14 cellular contexts compared by ENCODE assay signal in genomic region chr15:81189583-81190283, GRCh38. TPM values are rescaled to one million over a fixed set of nuclear protein-coding genes. Genes with fewer than 3 reads are reported as not detected.
DNase-seq lines count a peak whose midpoint lies in the region; TF ChIP-seq lines count a peak whose summit lies in the region.
"Had no signal": no experiment of that assay in that cellular context is flagged by ENCODE, and none has a peak within 500 bp of the region (broad histone marks: within the 10 kb centered on the region; RNA-seq: fewer than 3 reads in every experiment).

No MANE protein-coding gene starts in this region.

- H4K20me1 ChIP-seq in GM23248 (ENCODE audit: insufficient read depth) = no peaks in the 10 kb centered on the region
- no peaks in the 10 kb centered on the region for H4K20me1 ChIP-seq in SK-N-SH (ENCODE audit: insufficient read depth)

- H3K79me2 ChIP-seq in GM23248 (ENCODE audit: insufficient read depth) (no peaks in the 10 kb centered on the region), SK-N-SH (ENCODE audit: insufficient read depth) (no peaks in the 10 kb centered on the region)

- 0 to 2% methylated on average over 11 of the region's 11 CpGs for WGBS in GM23248 (ENCODE audit: low coverage in 1 of 2, low lambda C conversion rate in 2 of 2, missing lambda C conversion rate in 2 of 2), 2 experiments
- WGBS in testis, 2 donors = 44 to 55% methylated on average over 11 of the region's 11 CpGs
- 39% methylated on average over 11 of the region's 11 CpGs for WGBS in SK-N-SH (ENCODE audit: low lambda C conversion rate)

- TF ChIP-seq POLR2A in breast epithelium (IDR thresholded peaks at IDR 0.05) (no peak), testis (IDR thresholded peaks at IDR 0.05) (no peak)

- intact Hi-C loops in breast epithelium (cut with DNase I; ENCODE audit: low total_unique reads) = no loop called here
- intact Hi-C loops in testis (cut with DNase I; ENCODE audit: low total_unique reads) = no loop called here
- intact Hi-C loops in posterior cingulate gyrus (cut with DNase I) = no loop called here

- no peak for TF ChIP-seq RAD21 in SK-N-SH (IDR thresholded peaks at IDR 0.05; ENCODE audit: low read length)

- H3K27me3 ChIP-seq in GM23248 (replicated peaks; ENCODE audit: insufficient read depth) (no peaks in the 10 kb centered on the region), breast epithelium (no peaks in the 10 kb centered on the region), testis (no peaks in the 10 kb centered on the region), SK-N-SH (ENCODE audit: insufficient read depth) (no peaks in the 10 kb centered on the region)

- H3K4me1 ChIP-seq in GM23248 (ENCODE audit: insufficient read depth) (peaks cover 26% of the 10 kb centered on the region), breast epithelium (no peaks in the 10 kb centered on the region), testis (peaks cover 12% of the 10 kb centered on the region), SK-N-SH (ENCODE audit: control insufficient read depth in 1 of 2, insufficient read depth in 2 of 2, low read depth in 1 of 2, low read length in 1 of 2) (no peaks in the 10 kb centered on the region)

- H3K9me3 ChIP-seq in GM23248 (ENCODE audit: low read depth) = no peaks in the 10 kb centered on the region
- H3K9me3 ChIP-seq in breast epithelium = no peaks in the 10 kb centered on the region
- no peaks in the 10 kb centered on the region for H3K9me3 ChIP-seq in testis
- H3K9me3 ChIP-seq in SK-N-SH = no peaks in the 10 kb centered on the region

- in situ Hi-C loops in GM23248 (cut with MboI) = no loop called here

- H3K36me3 ChIP-seq in GM23248 (ENCODE audit: low read depth) = no peaks in the 10 kb centered on the region
- H3K36me3 ChIP-seq in breast epithelium = no peaks in the 10 kb centered on the region
- H3K36me3 ChIP-seq in testis (ENCODE audit: low read depth, missing control alignments) = no peaks in the 10 kb centered on the region
- no peaks in the 10 kb centered on the region for H3K36me3 ChIP-seq in SK-N-SH (replicated peaks in 1 of 2; ENCODE audit: control insufficient read depth in 1 of 2, insufficient read depth in 2 of 2, low read length in 1 of 2)

- H2AFZ ChIP-seq in GM23248 = peak overlapping the region; percentile 21
- no peak overlapping the region for H2AFZ ChIP-seq in SK-N-SH (ENCODE audit: low read depth)

- TF ChIP-seq EP300 in SK-N-SH (IDR thresholded peaks at IDR 0.05; ENCODE audit: borderline replicate concordance in 1 of 2, low read depth in 1 of 2, low read length in 1 of 2) = no peak

- peak overlapping the region; percentile 68 for H3K9ac ChIP-seq in GM23248
- H3K9ac ChIP-seq in SK-N-SH = no peak overlapping the region

- H3K9me2 ChIP-seq in GM23248 (ENCODE audit: insufficient read depth) (no peaks in the 10 kb centered on the region), SK-N-SH (no peaks in the 10 kb centered on the region)

- H3F3A ChIP-seq in GM23248 (ENCODE audit: insufficient read depth) (peaks cover 18% of the 10 kb centered on the region), SK-N-SH (replicated peaks; ENCODE audit: insufficient read depth) (no peaks in the 10 kb centered on the region)

- H3K4me3 ChIP-seq in GM23248 (peak overlapping the region; percentile 2; the same call in 1 of the 2 replicates), breast epithelium (no peak overlapping the region), testis (no peak overlapping the region), SK-N-SH (ENCODE audit: low read depth in 2 of 2, low read length in 1 of 2) (no peak overlapping the region)

- POLR2A ChIA-PET in SK-N-SH (lab: Yijun Ruan, JAX) = no interaction called here

- TF ChIP-seq CTCF in breast epithelium (IDR thresholded peaks at IDR 0.05) (no peak), testis (IDR thresholded peaks at IDR 0.05) (no peak), SK-N-SH (IDR thresholded peaks at IDR 0.05) (no peak)

- DNase-seq in GM23248 (peak; percentile 96), breast epithelium (ENCODE audit: low spot score in 2 of 2) (peak in 1 of 2 donors; percentile 74), iris pigment epithelial cell (ENCODE audit: low read depth) (peak; percentile 93), testis (peak; percentile 59), posterior cingulate gyrus (no peak), SK-N-SH (no peak), DMS 273 (lab: John Stamatoyannopoulos, UW; ENCODE audit: unreplicated experiment) (no peak), SKM-1 (lab: John Stamatoyannopoulos, UW; ENCODE audit: unreplicated experiment) (no peak)
- DNase-seq: activated CD4-positive, alpha-beta T cell treated with anti-CD3 and anti-CD28 coated beads, Interleukin-2, amount 10 ng/mL, durations not matched to agents 7 days and 5 days; activated naive CD8-positive, alpha-beta T cell treated with anti-CD3 and anti-CD28 coated beads, Interleukin-2, amount 50 U/mL, for 24 hours; NCI-H1436 treated with DMSO at 0.1 percent for 48 hours; nephron progenitor cell; SHP77 had no signal

- H3K27ac ChIP-seq in GM23248 (peak overlapping the region; percentile 88), breast epithelium (peak overlapping the region; percentile 69 to 85), testis (peak overlapping the region; percentile 50 to 81), SK-N-SH (ENCODE audit: low read depth in 2 of 2, low read length in 1 of 2) (no peak overlapping the region)

- CTCF ChIA-PET in SK-N-SH (lab: Yijun Ruan, JAX) = interaction anchor here (1.2 to 2.0 kb wide), 2 partner anchors 17 to 76 kb away, joined by 4 to 6 read pairs; no protein-coding TSS in a partner anchor

- H3K4me2 ChIP-seq in GM23248 (ENCODE audit: unreplicated experiment) = peak overlapping the region; percentile 39
- no peak overlapping the region for H3K4me2 ChIP-seq in SK-N-SH

TF ChIP-seq in SK-N-SH, 30 proteins besides CTCF, POLR2A, EP300 and RAD21:
- TF ChIP-seq SIN3A (IDR thresholded peaks at IDR 0.05; ENCODE audit: borderline replicate concordance, low read depth, low read length) = no peak
- TF ChIP-seq TAF1 (IDR thresholded peaks at IDR 0.05; ENCODE audit: borderline replicate concordance, low read depth, low read length) = no peak
- TF ChIP-seq GABPA (IDR thresholded peaks at IDR 0.05; ENCODE audit: low read depth) = no peak
- TF ChIP-seq YY1 (IDR thresholded peaks at IDR 0.05; ENCODE audit: low read depth) = no peak
- no peak for TF ChIP-seq JUND (IDR thresholded peaks at IDR 0.05)
- no peak for TF ChIP-seq IRF3 (IDR thresholded peaks at IDR 0.05; ENCODE audit: low read depth, low read length)
- TF ChIP-seq SMC3 (IDR thresholded peaks at IDR 0.05; ENCODE audit: low read depth, low read length) = no peak
- no peak for TF ChIP-seq FOSL2 (IDR thresholded peaks at IDR 0.05; ENCODE audit: borderline replicate concordance, low read depth)
- TF ChIP-seq EZH2phosphoT487 (IDR thresholded peaks at IDR 0.05; ENCODE audit: borderline replicate concordance, low read depth) = no peak
- no peak for TF ChIP-seq TEAD4 (IDR thresholded peaks at IDR 0.05; ENCODE audit: borderline replicate concordance, insufficient read depth)
- no peak for TF ChIP-seq MAX (IDR thresholded peaks at IDR 0.05; ENCODE audit: low read depth)
- TF ChIP-seq NFIC (IDR thresholded peaks at IDR 0.05; ENCODE audit: borderline replicate concordance) = no peak
- no peak for TF ChIP-seq MEF2A (IDR thresholded peaks at IDR 0.05; ENCODE audit: borderline replicate concordance, low read depth)

RNA-seq across cellular contexts. Expression of gene IL16, which starts 6.9 kb away (rescaled TPM):
- under 0.01 and 0.32 TPM in 2 replicates for total RNA-seq in GM23248 (2014; rRNA removed; shearing (Covaris generic))
- polyA plus RNA-seq in GM23248 (2016; fragmentation: Nextera tagmentation; extraction: Ambion mirVana) = 0.53 and 0.94 TPM in 2 replicates
- 10 to 100 TPM; 11.1 to 40.5 (median 20.3) TPM for total RNA-seq in breast epithelium
- total RNA-seq in testis = 10 to 100 TPM; 14.9 to 17.6 TPM
- polyA plus RNA-seq in testis (ENCODE audit: insufficient read depth, low read depth, low replicate concordance) = 13.1 TPM
- 0.10 TPM in 1 of 2 replicates, not detected in the other for polyA plus RNA-seq in SK-N-SH (2012; rRNA removed)
- polyA plus RNA-seq in SK-N-SH (2012; cell fraction: cytosol; rRNA removed) = not detected in 2 replicates
- not detected in 2 replicates for polyA plus RNA-seq in SK-N-SH (2012; cell fraction: nucleus; rRNA removed)

RNA-seq across cellular contexts. Expression of gene CFAP161, which starts 55.7 kb away (rescaled TPM):
- not detected in 2 replicates for total RNA-seq in GM23248 (2014; rRNA removed; shearing (Covaris generic))
- polyA plus RNA-seq in GM23248 (2016; fragmentation: Nextera tagmentation; extraction: Ambion mirVana) (not detected in 2 replicates), testis (ENCODE audit: insufficient read depth, low read depth, low replicate concordance) (19.7 TPM), SK-N-SH (2012; rRNA removed) (0.03 TPM in 1 of 2 replicates, not detected in the other)
- total RNA-seq in breast epithelium (1 to 10 TPM in 1 of 3 donors, under 1 TPM in 1, not detected in 1; 0.66 to 1.0 TPM), testis (1 to 10 TPM; 4.6 to 8.7 TPM)
- not detected in 2 replicates for polyA plus RNA-seq in SK-N-SH (2012; cell fraction: cytosol; rRNA removed)
- polyA plus RNA-seq in SK-N-SH (2012; cell fraction: nucleus; rRNA removed) = 0.12 TPM in 1 of 2 replicates, not detected in the other
- total RNA-seq: activated CD4-positive, alpha-beta T cell treated with anti-CD3 and anti-CD28 coated beads, Interleukin-2, amount 10 ng/mL, durations not matched to agents 7 days and 5 days; H1 had no signal

Comparison
In these comparisons a context has a peak if more than half of its experiments do, and no peak if none do; other contexts are left out.
1. DNase-seq: peak in GM23248 (single experiment), iris pigment epithelial cell (single experiment) and testis (single experiment); none in posterior cingulate gyrus (0 of 10), SK-N-SH (single experiment), DMS 273 (single experiment) and SKM-1 (single experiment).
2. H3K27ac ChIP-seq: peak in GM23248 (single experiment), breast epithelium (2 of 2) and testis (2 of 2); none in SK-N-SH (0 of 2).